ENCODE assay signal across 12 cellular contexts in genomic region chr5:132661231-132662003, GRCh38. TPM values are rescaled to one million over a fixed set of nuclear protein-coding genes. Genes with fewer than 3 reads are reported as not detected.
DNase-seq lines count a peak whose midpoint lies in the region; ATAC-seq and TF ChIP-seq lines count a peak whose summit lies in the region.
"Had no signal": no experiment of that assay in that cellular context is flagged by ENCODE, and none has a peak within 500 bp of the region (broad histone marks: within the 10 kb centered on the region; RNA-seq: fewer than 3 reads in every experiment).

No MANE protein-coding gene starts in this region.

- in situ Hi-C loops in G401 (cut with HindIII; ENCODE audit: low sequenced_read_pairs), result no loop called here

- no peak for DNase-seq in AG09309 (ENCODE audit: low read depth)
- DNase-seq in OCI-M1 (lab: John Stamatoyannopoulos, UW), result peak; percentile 47
- no peak for DNase-seq in epithelial cell of proximal tubule (ENCODE audit: low read depth)
- DNase-seq in G401 (ENCODE audit: low spot score), result no peak
- no peak for DNase-seq in amygdala (lab: John Stamatoyannopoulos, UW)
- no peak for DNase-seq in SIG-M5 (lab: John Stamatoyannopoulos, UW)
- DNase-seq: left colon, MM.1S had no signal

- TF ChIP-seq CTCF in AG09309 (IDR thresholded peaks at IDR 0.05; ENCODE audit: control insufficient read depth, insufficient read depth, low read depth, low read length, missing control alignments), result peak; percentile 24
- TF ChIP-seq CTCF in GM12873 (IDR thresholded peaks at IDR 0.05; ENCODE audit: insufficient read depth, low read depth, low read length, missing control alignments), result peak; percentile 2
- peak; percentile 11 for TF ChIP-seq CTCF in epithelial cell of proximal tubule (conservative IDR thresholded peaks at IDR 0.05; ENCODE audit: low read depth, low read length)

- H3K4me3 ChIP-seq in AG09309 (ENCODE audit: control insufficient read depth, low read depth, low read length), result no peak overlapping the region
- no peak overlapping the region for H3K4me3 ChIP-seq in epithelial cell of proximal tubule (ENCODE audit: low read depth, low read length)

- ATAC-seq in HG02885 (IDR thresholded peaks at IDR 0.05; ENCODE audit: poor library complexity, unreplicated experiment), result no peak
- ATAC-seq: activated CD4-positive, CD25-positive, alpha-beta regulatory T cell treated with anti-CD3 and anti-CD28 coated beads, Interleukin-2, amount 50 U/mL, for 24 hours; left colon had no signal

RNA-seq across cellular contexts. Expression of gene IL13, which starts 3.4 kb away (rescaled TPM):
- not detected in 2 replicates for total RNA-seq in epithelial cell of proximal tubule
- total RNA-seq in G401 (2014; rRNA removed; shearing (Covaris generic)), result not detected in 2 replicates
- total RNA-seq: glomerular endothelial cell, left colon had no signal

RNA-seq across cellular contexts. Expression of gene IL4, which starts 12.4 kb away (rescaled TPM):
- total RNA-seq in epithelial cell of proximal tubule, result not detected in 2 replicates
- not detected in 2 replicates for total RNA-seq in G401 (2014; rRNA removed; shearing (Covaris generic))
- total RNA-seq: glomerular endothelial cell, left colon had no signal
